Comparison of ENCODE assay signal across 21 cellular contexts in genomic region chr9:72772641-72773040, GRCh38.
"Had no signal": no experiment of that assay in that cellular context is flagged by ENCODE, and none has a peak within 500 bp of the region (broad histone marks: within the 10 kb centered on the region; RNA-seq: fewer than 3 reads in every experiment).

No MANE protein-coding gene starts in this region.

- H3K36me3 ChIP-seq: adrenal gland, cardiac muscle cell, gastrocnemius medialis, left ventricle myocardium inferior, prostate gland, right atrium auricular region, suprapubic skin, transverse colon, vagina, WERI-Rb-1 had no signal

- H3K27me3 ChIP-seq: adrenal gland, cardiac muscle cell, gastrocnemius medialis, right atrium auricular region, suprapubic skin, transverse colon, vagina had no signal

- H3K4me3 ChIP-seq: adrenal gland, cardiac muscle cell, gastrocnemius medialis, left ventricle myocardium inferior, mucosa of descending colon, prostate gland, right atrium auricular region, skin epidermis, suprapubic skin, transverse colon, vagina had no signal

- DNase-seq: activated CD4-positive, alpha-beta T cell treated with anti-CD3 and anti-CD28 coated beads, Interleukin-2, amount 50 U/mL, for 48 hours; activated gamma-delta T cell; adrenal gland; endodermal cell; gastrocnemius medialis; head of caudate nucleus; kidney glomerular epithelial cell; left ventricle myocardium inferior; mucosa of descending colon; naive thymus-derived CD8-positive, alpha-beta T cell; stimulated activated CD4-positive, alpha-beta T cell treated with anti-CD3 and anti-CD28 coated beads, Interleukin-4, amount 100 ng/mL, for 1 hour; stimulated activated naive CD8-positive, alpha-beta T cell treated with anti-CD3 and anti-CD28 coated beads, Interleukin-15, amount 100 ng/mL, for 72 hours; transverse colon; WERI-Rb-1 had no signal

- H3K27ac ChIP-seq: adrenal gland, cardiac muscle cell, epithelial cell of prostate, gastrocnemius medialis, left ventricle myocardium inferior, prostate gland, right atrium auricular region, skin epidermis, suprapubic skin, transverse colon, vagina, WERI-Rb-1 had no signal

- H3K4me1 ChIP-seq: adrenal gland, gastrocnemius medialis, left ventricle myocardium inferior, prostate gland, right atrium auricular region, suprapubic skin, transverse colon, vagina had no signal

- ATAC-seq: gastrocnemius medialis; mucosa of descending colon; naive thymus-derived CD8-positive, alpha-beta T cell; stimulated activated naive CD8-positive, alpha-beta T cell treated with anti-CD3 and anti-CD28 coated beads, Interleukin-15, amount 100 ng/mL, for 72 hours had no signal

- H3K9me3 ChIP-seq: adrenal gland, gastrocnemius medialis, left ventricle myocardium inferior, mucosa of descending colon, prostate gland, right atrium auricular region, suprapubic skin, transverse colon, vagina had no signal
